ENCODE assay signal across 25 cellular contexts in genomic region chr16:31474778-31475738, GRCh38. TPM values are rescaled to one million over a fixed set of nuclear protein-coding genes. Genes with fewer than 3 reads are reported as not detected.
DNase-seq lines count a peak whose midpoint lies in the region; ATAC-seq and TF ChIP-seq lines count a peak whose summit lies in the region.
"Had no signal": no experiment of that assay in that cellular context is flagged by ENCODE, and none has a peak within 500 bp of the region (broad histone marks: within the 10 kb centered on the region; RNA-seq: fewer than 3 reads in every experiment).

No MANE protein-coding gene starts in this region.

- no peak overlapping the region for H2AFZ ChIP-seq in KMS-11 (ENCODE audit: low read depth)

- no peak overlapping the region for H3K27ac Mint-ChIP-seq in CD4-positive, CD25-positive, alpha-beta regulatory T cell
- H3K27ac Mint-ChIP-seq: activated CD4-positive, alpha-beta T cell treated with anti-CD3 and anti-CD28 coated beads, Interleukin-2, amount 10 ng/mL, durations not matched to agents 7 days and 5 days; activated naive CD8-positive, alpha-beta T cell treated with anti-CD3 and anti-CD28 coated beads for 36 hours had no signal

- DNase-seq in CD4-positive, CD25-positive, alpha-beta regulatory T cell, result no peak
- DNase-seq in esophagus muscularis mucosa (ENCODE audit: extremely low spot score), result no peak
- DNase-seq in NCI-H2107 (lab: John Stamatoyannopoulos, UW), result no peak
- no peak for DNase-seq in H4 (ENCODE audit: low spot score)
- no peak for DNase-seq in NCI-H2081 (lab: John Stamatoyannopoulos, UW)
- DNase-seq: activated CD4-positive, alpha-beta T cell treated with anti-CD3 and anti-CD28 coated beads, Interleukin-2, amount 10 ng/mL, durations not matched to agents 7 days and 5 days; activated naive CD8-positive, alpha-beta T cell treated with anti-CD3 and anti-CD28 coated beads for 36 hours; body of pancreas; effector CD4-positive, alpha-beta T cell; GDM1; left cardiac atrium; NCI-H1105; NCI-H1930; stimulated activated CD4-positive, alpha-beta T cell treated with anti-CD3 and anti-CD28 coated beads, Interleukin-12 subunit alpha, Interleukin-12 subunit beta, amount 100 ng/mL, for 4 hours; stimulated activated CD4-positive, alpha-beta T cell treated with anti-CD3 and anti-CD28 coated beads, Interleukin-4, amount 100 ng/mL, for 24 hours; WERI-Rb-1 had no signal

- H3K9ac ChIP-seq in KMS-11, result no peak overlapping the region
- no peak overlapping the region for H3K9ac ChIP-seq in rectal smooth muscle tissue (ENCODE audit: low read length)

- H3K27ac ChIP-seq in CD4-positive, CD25-positive, alpha-beta regulatory T cell (ENCODE audit: insufficient read depth, low read length, poor library complexity, severe bottlenecking), result no peak overlapping the region
- H3K27ac ChIP-seq in KMS-11 (no peak overlapping the region), esophagus muscularis mucosa (replicated peaks in 1 of 4) (peak overlapping the region; percentile 61 to 99 (median 82)), rectal smooth muscle tissue (ENCODE audit: low read depth, low read length) (peak overlapping the region; percentile 63)
- H3K27ac ChIP-seq: thoracic aorta, vagina, WERI-Rb-1 had no signal

- no peaks in the 10 kb centered on the region for H3K36me3 ChIP-seq in CD4-positive, CD25-positive, alpha-beta regulatory T cell (ENCODE audit: control insufficient read depth, insufficient read depth, low read length)
- H3K36me3 ChIP-seq in KMS-11 (ENCODE audit: insufficient read depth), result no peaks in the 10 kb centered on the region
- peaks cover 46 to 60% (median 51%) of the 10 kb centered on the region in 4 donors for H3K36me3 ChIP-seq in esophagus muscularis mucosa
- H3K36me3 ChIP-seq in rectal smooth muscle tissue (ENCODE audit: control insufficient read depth, insufficient read depth, low read length), result peaks cover 13% of the 10 kb centered on the region

- no peak for TF ChIP-seq EP300 in esophagus muscularis mucosa (IDR thresholded peaks at IDR 0.05)

- no peaks in the 10 kb centered on the region for H3K27me3 ChIP-seq in CD4-positive, CD25-positive, alpha-beta regulatory T cell (ENCODE audit: control insufficient read depth, insufficient read depth, low read length)
- no peaks in the 10 kb centered on the region for H3K27me3 ChIP-seq in KMS-11 (ENCODE audit: insufficient read depth, low read depth)
- H3K27me3 ChIP-seq in esophagus muscularis mucosa, result no peaks in the 10 kb centered on the region
- no peaks in the 10 kb centered on the region for H3K27me3 ChIP-seq in rectal smooth muscle tissue (ENCODE audit: control insufficient read depth, insufficient read depth, low read length)
- H3K27me3 ChIP-seq: body of pancreas, right atrium auricular region, vagina had no signal

- peaks cover 0 to 31% (median 6%) of the 10 kb centered on the region in 4 donors for H3K4me1 Mint-ChIP-seq in CD4-positive, CD25-positive, alpha-beta regulatory T cell

- H3K27me3 Mint-ChIP-seq in CD4-positive, CD25-positive, alpha-beta regulatory T cell, result peaks cover 9% of the 10 kb centered on the region

- H3K4me1 ChIP-seq in CD4-positive, CD25-positive, alpha-beta regulatory T cell (ENCODE audit: control insufficient read depth, insufficient read depth, low read length, poor library complexity, severe bottlenecking), result peaks cover 33% of the 10 kb centered on the region
- H3K4me1 ChIP-seq in KMS-11 (ENCODE audit: low read depth, poor library complexity, severe bottlenecking) (peaks cover 5% of the 10 kb centered on the region), esophagus muscularis mucosa (peaks cover 22 to 79% (median 69%) of the 10 kb centered on the region in 4 donors), rectal smooth muscle tissue (ENCODE audit: control insufficient read depth, insufficient read depth, low read length) (peaks cover 28% of the 10 kb centered on the region)

- no peaks in the 10 kb centered on the region for H3K9me3 ChIP-seq in CD4-positive, CD25-positive, alpha-beta regulatory T cell (ENCODE audit: control insufficient read depth in 2 of 2, low read length in 2 of 2)
- no peaks in the 10 kb centered on the region for H3K9me3 ChIP-seq in esophagus muscularis mucosa
- H3K9me3 ChIP-seq: body of pancreas, right atrium auricular region, thoracic aorta, vagina had no signal

- H3K36me3 Mint-ChIP-seq in CD4-positive, CD25-positive, alpha-beta regulatory T cell, result no peaks in the 10 kb centered on the region
- H3K36me3 Mint-ChIP-seq: activated naive CD8-positive, alpha-beta T cell treated with anti-CD3 and anti-CD28 coated beads for 36 hours had no signal

- H3K4me2 ChIP-seq in KMS-11, result peak overlapping the region; percentile 71; the same call in 1 of the 2 replicates

- no peaks in the 10 kb centered on the region for H3K79me2 ChIP-seq in KMS-11 (ENCODE audit: insufficient read depth, low read depth)

- TF ChIP-seq POLR2A in esophagus muscularis mucosa (IDR thresholded peaks at IDR 0.05; ENCODE audit: low read depth), result no peak

- no peak for ATAC-seq in CD4-positive, CD25-positive, alpha-beta regulatory T cell (ENCODE audit: low read depth in 2 of 2)
- ATAC-seq in GM21737 (IDR thresholded peaks at IDR 0.05; ENCODE audit: unreplicated experiment), result no peak
- ATAC-seq: body of pancreas, left cardiac atrium had no signal

- 82% methylated on average over 12 of the region's 12 CpGs for WGBS in esophagus muscularis mucosa

- H3K4me3 ChIP-seq in CD4-positive, CD25-positive, alpha-beta regulatory T cell (ENCODE audit: low read depth, low read length), result no peak overlapping the region
- no peak overlapping the region for H3K4me3 ChIP-seq in KMS-11 (IDR thresholded peaks at IDR 0.05; ENCODE audit: insufficient read depth, low read depth, low read length)
- H3K4me3 ChIP-seq in esophagus muscularis mucosa, result no peak overlapping the region
- no peak overlapping the region for H3K4me3 ChIP-seq in rectal smooth muscle tissue (ENCODE audit: low read length)
- H3K4me3 ChIP-seq: body of pancreas, right atrium auricular region, vagina had no signal

- intact Hi-C loops in esophagus muscularis mucosa (cut with DNase I), result no loop called here

- no peaks in the 10 kb centered on the region for H3K9me3 Mint-ChIP-seq in CD4-positive, CD25-positive, alpha-beta regulatory T cell
- H3K9me3 Mint-ChIP-seq: activated CD4-positive, alpha-beta T cell treated with anti-CD3 and anti-CD28 coated beads, Interleukin-2, amount 10 ng/mL, durations not matched to agents 7 days and 5 days; activated naive CD8-positive, alpha-beta T cell treated with anti-CD3 and anti-CD28 coated beads for 36 hours had no signal

- H4K20me1 ChIP-seq in KMS-11 (ENCODE audit: insufficient read depth), result no peaks in the 10 kb centered on the region

- TF ChIP-seq CTCF in KMS-11 (conservative IDR thresholded peaks at IDR 0.05; ENCODE audit: low read depth, low read length), result no peak
- no peak for TF ChIP-seq CTCF in esophagus muscularis mucosa (IDR thresholded peaks at IDR 0.05)

- peak overlapping the region; percentile 5 to 89 (median 65) for H3K4me3 Mint-ChIP-seq in CD4-positive, CD25-positive, alpha-beta regulatory T cell

RNA-seq across cellular contexts. Expression of gene TGFB1I1, which starts 3.1 kb away (rescaled TPM):
- total RNA-seq in CD4-positive, CD25-positive, alpha-beta regulatory T cell, result 1.6 TPM
- 1 to 10 TPM in 2 of 4 donors, under 1 TPM in 2; 0.33 to 5.0 (median 1.5) TPM for polyA plus RNA-seq in CD4-positive, CD25-positive, alpha-beta regulatory T cell
- 100 to 1,000 TPM; 255 to 471 (median 274) TPM for total RNA-seq in esophagus muscularis mucosa
- total RNA-seq in H4 (2014; rRNA removed; shearing (Covaris generic)), result 12.8 and 18.9 TPM in 2 replicates

RNA-seq across cellular contexts. Expression of gene SLC5A2, which starts 7.9 kb away (rescaled TPM):
- 3.8 TPM for total RNA-seq in CD4-positive, CD25-positive, alpha-beta regulatory T cell
- 1 to 10 TPM in 3 of 4 donors, under 1 TPM in 1; 0.76 to 2.2 (median 1.4) TPM for polyA plus RNA-seq in CD4-positive, CD25-positive, alpha-beta regulatory T cell
- total RNA-seq in esophagus muscularis mucosa, result under 1 TPM in 3 of 4 donors, not detected in 1; 0.13 to 0.66 (median 0.34) TPM
- not detected in 2 replicates for total RNA-seq in H4 (2014; rRNA removed; shearing (Covaris generic))
- total RNA-seq: epithelial cell of proximal tubule, left cardiac atrium, myocyte, omental fat pad, right atrium auricular region, vagina had no signal

RNA-seq across cellular contexts. Expression of gene ARMC5, which starts 15.8 kb away (rescaled TPM):
- 11.4 TPM for total RNA-seq in CD4-positive, CD25-positive, alpha-beta regulatory T cell
- polyA plus RNA-seq in CD4-positive, CD25-positive, alpha-beta regulatory T cell, result 1 to 10 TPM; 4.0 to 5.9 (median 5.6) TPM
- 10 to 100 TPM in 2 of 4 donors, 1 to 10 TPM in 2; 5.4 to 13.4 (median 9.9) TPM for total RNA-seq in esophagus muscularis mucosa
- total RNA-seq in H4 (2014; rRNA removed; shearing (Covaris generic)), result 5.2 and 5.5 TPM in 2 replicates

RNA-seq across cellular contexts. Expression of gene ZNF843, which starts 32.5 kb away (rescaled TPM):
- total RNA-seq in CD4-positive, CD25-positive, alpha-beta regulatory T cell, result 0.12 TPM
- polyA plus RNA-seq in CD4-positive, CD25-positive, alpha-beta regulatory T cell, result under 1 TPM in 2 of 4 donors, not detected in 2; 0.06 to 0.09 TPM
- 1 to 10 TPM in 2 of 4 donors, under 1 TPM in 2; 0.50 to 1.9 (median 1.3) TPM for total RNA-seq in esophagus muscularis mucosa
- 0.08 TPM in 1 of 2 replicates, not detected in the other for total RNA-seq in H4 (2014; rRNA removed; shearing (Covaris generic))
- total RNA-seq: epithelial cell of proximal tubule had no signal

RNA-seq across cellular contexts. Expression of gene RUSF1, which starts 33.1 kb away (rescaled TPM):
- total RNA-seq in CD4-positive, CD25-positive, alpha-beta regulatory T cell, result 44.7 TPM
- 10 to 100 TPM; 17.9 to 21.9 (median 21.4) TPM for polyA plus RNA-seq in CD4-positive, CD25-positive, alpha-beta regulatory T cell
- 10 to 100 TPM; 32.4 to 51.3 (median 43.6) TPM for total RNA-seq in esophagus muscularis mucosa
- 34.2 and 36.4 TPM in 2 replicates for total RNA-seq in H4 (2014; rRNA removed; shearing (Covaris generic))

Comparison
In these comparisons a context has a peak if more than half of its experiments do, and no peak if none do; other contexts are left out.
1. H3K27ac ChIP-seq: peak in esophagus muscularis mucosa (4 of 4) and rectal smooth muscle tissue (single experiment); none in CD4-positive, CD25-positive, alpha-beta regulatory T cell (single experiment) and KMS-11 (single experiment).
2. RNA of gene TGFB1I1, which starts 3.1 kb away (total RNA-seq): 255 to 471 TPM in esophagus muscularis mucosa; 12.8 to 18.9 TPM in H4 and 1.6 TPM in CD4-positive, CD25-positive, alpha-beta regulatory T cell (single experiment); every median in the first group is over 10 times any median in the second.